19 cellular contexts compared by ENCODE assay signal in genomic region chr10:13894412-13895093, GRCh38.
A peak's percentile ranks its signal among the peaks of the same experiment; 100 is the strongest.
DNase-seq lines count a peak whose midpoint lies in the region; ATAC-seq, FAIRE-seq and TF ChIP-seq lines count a peak whose summit lies in the region.
"Had no signal": no experiment of that assay in that cellular context is flagged by ENCODE, and none has a peak within 500 bp of the region (broad histone marks: within the 10 kb centered on the region; RNA-seq: fewer than 3 reads in every experiment).

No MANE protein-coding gene starts in this region.

- H3K27me3 ChIP-seq in ACC112 (ENCODE audit: insufficient read depth, low read length) (no peaks in the 10 kb centered on the region), brain microvascular endothelial cell (replicated peaks) (no peaks in the 10 kb centered on the region), keratinocyte (ENCODE audit: control insufficient read depth, extremely low read depth, insufficient read depth, low read length) (peaks cover 10% of the 10 kb centered on the region)

- no peak for TF ChIP-seq CTCF in HEK293 (tag by site-specific recombination; IDR thresholded peaks at IDR 0.05)
- no peak for TF ChIP-seq CTCF in brain microvascular endothelial cell (IDR thresholded peaks at IDR 0.05; ENCODE audit: low read depth, low read length, missing control alignments)
- no peak for TF ChIP-seq CTCF in keratinocyte (optimal IDR thresholded peaks at IDR 0.05 in 1 of 3, IDR thresholded peaks at IDR 0.05 in 1 of 3, conservative IDR thresholded peaks at IDR 0.05 in 1 of 3; ENCODE audit: extremely low read depth in 1 of 3, insufficient read depth in 2 of 3, low read length in 3 of 3)
- TF ChIP-seq CTCF in Calu3 (IDR thresholded peaks at IDR 0.05; ENCODE audit: unreplicated experiment), result no peak

- peak overlapping the region; percentile 15 for H3K9ac ChIP-seq in keratinocyte (ENCODE audit: control insufficient read depth, extremely low read depth, insufficient read depth, low read length)
- H3K9ac ChIP-seq: neural progenitor cell had no signal

- H3K4me3 Mint-ChIP-seq in Calu3 (ENCODE audit: low read depth, unreplicated experiment), result no peak overlapping the region
- H3K4me3 Mint-ChIP-seq in stimulated activated naive CD8-positive, alpha-beta T cell treated with anti-CD3 and anti-CD28 coated beads, Interleukin-15, amount 100 ng/mL, for 72 hours, result no peak overlapping the region
- H3K4me3 Mint-ChIP-seq: activated CD4-positive, alpha-beta memory T cell treated with anti-CD3 and anti-CD28 coated beads, Interleukin-2, amount 10 ng/mL, durations not matched to agents 7 days and 5 days; activated naive CD8-positive, alpha-beta T cell treated with anti-CD3 and anti-CD28 coated beads, Interleukin-2, amount 50 U/mL, for 24 hours; activated T-cell treated with anti-CD3 and anti-CD28 coated beads, Interleukin-2, amount 50 U/mL, for 72 hours; central memory CD8-positive, alpha-beta T cell had no signal

- H3K4me2 ChIP-seq in keratinocyte (ENCODE audit: control insufficient read depth, extremely low read depth, insufficient read depth, low read depth, low read length), result peak overlapping the region; percentile 37
- H3K4me2 ChIP-seq: neural progenitor cell had no signal

- H2AFZ ChIP-seq in ACC112 (ENCODE audit: low read length, unreplicated experiment) (no peak overlapping the region), keratinocyte (ENCODE audit: control insufficient read depth, low read length) (peak overlapping the region; percentile 46)
- H2AFZ ChIP-seq: neural progenitor cell had no signal

- peak overlapping the region; percentile 12 for H3K27ac ChIP-seq in ACC112 (ENCODE audit: low read depth, low read length)
- H3K27ac ChIP-seq in HEK293 (ENCODE audit: extremely low read depth, low read depth, low read length), result no peak overlapping the region
- peak overlapping the region; percentile 51 for H3K27ac ChIP-seq in brain microvascular endothelial cell
- H3K27ac ChIP-seq in keratinocyte (ENCODE audit: control insufficient read depth, insufficient read depth, low read length), result no peak overlapping the region
- H3K27ac ChIP-seq: neural progenitor cell had no signal

- H3K9me3 ChIP-seq in HEK293 (ENCODE audit: control insufficient read depth, insufficient read depth, low read depth, low read length) (no peaks in the 10 kb centered on the region), keratinocyte (ENCODE audit: control insufficient read depth, low read depth, low read length) (no peaks in the 10 kb centered on the region)

- in situ Hi-C loops in brain microvascular endothelial cell (cut with HindIII; ENCODE audit: low pct_ligation_motif_present, low sequenced_read_pairs), result no loop called here

- no peaks in the 10 kb centered on the region for H4K20me1 ChIP-seq in keratinocyte (ENCODE audit: control insufficient read depth, extremely low read depth, insufficient read depth, low read length)

- H3K4me1 Mint-ChIP-seq in Calu3 (ENCODE audit: low read depth, unreplicated experiment), result no peaks in the 10 kb centered on the region
- H3K4me1 Mint-ChIP-seq in stimulated activated naive CD8-positive, alpha-beta T cell treated with anti-CD3 and anti-CD28 coated beads, Interleukin-15, amount 100 ng/mL, for 72 hours, result peaks cover 28% of the 10 kb centered on the region

- H3K79me2 ChIP-seq in ACC112 (ENCODE audit: control insufficient read depth, insufficient read depth, low read length, unreplicated experiment), result peaks cover 20% of the 10 kb centered on the region
- peaks cover 14% of the 10 kb centered on the region for H3K79me2 ChIP-seq in keratinocyte (ENCODE audit: control insufficient read depth, insufficient read depth, low read length)

- POLR2A ChIA-PET in HEK293 (lab: Yijun Ruan, JAX), result no interaction called here

- H3K27me3 Mint-ChIP-seq in Calu3 (ENCODE audit: unreplicated experiment), result peaks cover 76% of the 10 kb centered on the region
- H3K27me3 Mint-ChIP-seq in stimulated activated naive CD8-positive, alpha-beta T cell treated with anti-CD3 and anti-CD28 coated beads, Interleukin-15, amount 100 ng/mL, for 72 hours, result peaks cover 61% of the 10 kb centered on the region

- BruUV-seq in Calu3 (replicated peaks; lab: Mats Ljungman, UMichigan), result no TSS peak

- no peaks in the 10 kb centered on the region for H3K9me3 Mint-ChIP-seq in Calu3 (ENCODE audit: low read depth, unreplicated experiment)
- H3K9me3 Mint-ChIP-seq in stimulated activated naive CD8-positive, alpha-beta T cell treated with anti-CD3 and anti-CD28 coated beads, Interleukin-15, amount 100 ng/mL, for 72 hours, result peaks cover 0 to 6% of the 10 kb centered on the region in 2 donors
- H3K9me3 Mint-ChIP-seq: activated CD4-positive, alpha-beta memory T cell treated with anti-CD3 and anti-CD28 coated beads, Interleukin-2, amount 10 ng/mL, durations not matched to agents 7 days and 5 days; central memory CD8-positive, alpha-beta T cell; neural progenitor cell had no signal

- CTCF ChIA-PET in HEK293 (lab: Yijun Ruan, JAX) (no interaction called here), Calu3 (lab: Charles Lee) (no interaction called here)

- dilution Hi-C loops in keratinocyte (cut with MboI; ENCODE audit: extremely low pct_ligation_motif_present, low sequenced_read_pairs), result no loop called here

- H3K36me3 ChIP-seq in ACC112 (ENCODE audit: insufficient read depth, low read length), result no peaks in the 10 kb centered on the region
- H3K36me3 ChIP-seq in HEK293 (ENCODE audit: control insufficient read depth in 2 of 2, insufficient read depth in 1 of 2, low read length in 2 of 2), result no peaks in the 10 kb centered on the region
- H3K36me3 ChIP-seq in brain microvascular endothelial cell (replicated peaks), result no peaks in the 10 kb centered on the region
- no peaks in the 10 kb centered on the region for H3K36me3 ChIP-seq in keratinocyte (ENCODE audit: control insufficient read depth in 2 of 2, extremely low read depth in 1 of 2, insufficient read depth in 2 of 2, low read length in 2 of 2)
- H3K36me3 ChIP-seq: neural progenitor cell had no signal

- ATAC-seq in stimulated activated naive CD8-positive, alpha-beta T cell treated with anti-CD3 and anti-CD28 coated beads, Interleukin-15, amount 100 ng/mL, for 72 hours, result no peak
- ATAC-seq: activated naive CD8-positive, alpha-beta T cell treated with anti-CD3 and anti-CD28 coated beads, Interleukin-2, amount 50 U/mL, for 24 hours; activated T-cell treated with anti-CD3 and anti-CD28 coated beads, Interleukin-2, amount 50 U/mL, for 72 hours; Panc1 had no signal

- H3K36me3 Mint-ChIP-seq in Calu3 (ENCODE audit: insufficient read depth, unreplicated experiment), result peaks cover 8% of the 10 kb centered on the region
- H3K36me3 Mint-ChIP-seq: neural progenitor cell had no signal

- DNase-seq in brain microvascular endothelial cell (peak; percentile 31), keratinocyte (ENCODE audit: low read depth, low spot score) (no peak), Ammon's horn (ENCODE audit: low spot score) (no peak), retina (no peak), Calu3 (no peak)
- DNase-seq in stimulated activated naive CD8-positive, alpha-beta T cell treated with anti-CD3 and anti-CD28 coated beads, Interleukin-15, amount 100 ng/mL, for 72 hours, result no peak
- DNase-seq: activated CD4-positive, alpha-beta memory T cell treated with anti-CD3 and anti-CD28 coated beads, Interleukin-2, amount 10 ng/mL, durations not matched to agents 7 days and 5 days; activated naive CD8-positive, alpha-beta T cell treated with anti-CD3 and anti-CD28 coated beads, Interleukin-2, amount 50 U/mL, for 24 hours; activated T-cell treated with anti-CD3 and anti-CD28 coated beads, Interleukin-2, amount 50 U/mL, for 72 hours; NCI-H2081 treated with DMSO at 0.1 percent for 48 hours; NCI-H774 had no signal

- H3K4me3 ChIP-seq in ACC112 (ENCODE audit: low read depth, low read length), result no peak overlapping the region
- no peak overlapping the region for H3K4me3 ChIP-seq in HEK293 (ENCODE audit: low read depth, low read length)
- H3K4me3 ChIP-seq in brain microvascular endothelial cell (ENCODE audit: low read depth, low read length), result no peak overlapping the region
- peak overlapping the region in 1 of 3 experiments; percentile 22 for H3K4me3 ChIP-seq in keratinocyte (ENCODE audit: control insufficient read depth in 2 of 3, extremely low read depth in 1 of 3, insufficient read depth in 2 of 3, low read depth in 1 of 3, low read length in 3 of 3)
- H3K4me3 ChIP-seq: lung, neural progenitor cell had no signal

- no peaks in the 10 kb centered on the region for H3K9me1 ChIP-seq in keratinocyte (ENCODE audit: control insufficient read depth, extremely low read depth, insufficient read depth, low read length)

- peaks cover 23% of the 10 kb centered on the region for H3K4me1 ChIP-seq in ACC112 (ENCODE audit: control insufficient read depth, insufficient read depth, low read length, unreplicated experiment)
- H3K4me1 ChIP-seq in HEK293 (ENCODE audit: control insufficient read depth, insufficient read depth, low read length), result no peaks in the 10 kb centered on the region
- peaks cover 22% of the 10 kb centered on the region for H3K4me1 ChIP-seq in keratinocyte (ENCODE audit: control insufficient read depth, extremely low read depth, insufficient read depth, low read length)

- H3K27ac Mint-ChIP-seq in Calu3 (ENCODE audit: unreplicated experiment), result no peak overlapping the region
- H3K27ac Mint-ChIP-seq in stimulated activated naive CD8-positive, alpha-beta T cell treated with anti-CD3 and anti-CD28 coated beads, Interleukin-15, amount 100 ng/mL, for 72 hours, result no peak overlapping the region
- H3K27ac Mint-ChIP-seq: activated CD4-positive, alpha-beta memory T cell treated with anti-CD3 and anti-CD28 coated beads, Interleukin-2, amount 10 ng/mL, durations not matched to agents 7 days and 5 days; activated naive CD8-positive, alpha-beta T cell treated with anti-CD3 and anti-CD28 coated beads, Interleukin-2, amount 50 U/mL, for 24 hours; activated T-cell treated with anti-CD3 and anti-CD28 coated beads, Interleukin-2, amount 50 U/mL, for 72 hours; IgD-negative memory B cell; neural progenitor cell had no signal

- intact Hi-C loops in Calu3 (cut with micrococcal nuclease; ENCODE audit: unreplicated experiment), result no loop called here

- peak; percentile 74 for FAIRE-seq in keratinocyte (lab: Jason Lieb, UNC)
- FAIRE-seq: frontal cortex had no signal

TF ChIP-seq in HEK293, 187 proteins besides CTCF, POLR2A, EP300 and RAD21:
- TF ChIP-seq ZNF768 (tag by site-specific recombination; IDR thresholded peaks at IDR 0.05) (0 out of 2 replicates have a peak, but pooled peaks have one; percentile 44), KLF16 (tag by site-specific recombination; IDR thresholded peaks at IDR 0.05) (no peak)

Comparison
In these comparisons a context has a peak if more than half of its experiments do, and no peak if none do; other contexts are left out.
1. H3K27ac ChIP-seq: peak in ACC112 (single experiment) and brain microvascular endothelial cell (single experiment); none in HEK293 (single experiment) and keratinocyte (single experiment).